ENCODE assay signal across 11 cellular contexts in the genomic region with DNA sequence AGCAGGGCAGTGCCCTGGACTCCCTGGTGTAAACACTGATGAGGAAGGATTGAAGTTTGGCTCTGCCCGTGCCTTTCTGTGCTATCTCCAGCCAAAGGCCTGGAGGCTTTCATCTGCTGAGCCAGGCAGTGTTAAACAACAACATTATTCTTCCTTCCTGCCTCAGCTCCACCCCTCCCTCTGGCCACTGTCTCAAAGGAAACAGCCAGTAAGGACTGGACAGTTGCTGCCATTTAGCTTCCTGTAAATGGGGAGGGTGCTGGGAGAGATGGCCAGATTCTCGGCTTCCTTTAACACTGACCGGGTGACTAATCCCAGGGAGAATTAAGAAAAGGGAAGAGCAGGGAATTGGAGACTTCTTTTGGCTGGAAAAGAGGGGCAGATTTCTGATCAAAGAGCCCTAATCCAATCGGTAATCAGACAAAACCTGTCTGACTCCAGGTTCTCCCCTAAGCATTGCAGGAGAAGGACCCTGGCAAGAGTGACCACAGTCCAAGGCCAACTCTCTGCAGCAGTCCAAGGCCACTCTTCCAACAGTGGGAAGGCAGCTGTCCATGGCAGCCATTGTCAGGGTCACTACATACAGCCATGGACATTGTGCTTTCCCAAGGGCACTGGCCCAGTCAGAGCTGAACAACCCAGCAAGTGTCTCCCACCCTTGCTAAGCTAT. TPM values are rescaled to one million over a fixed set of nuclear protein-coding genes. Genes with fewer than 3 reads are reported as not detected.
DNase-seq lines count a peak whose midpoint lies in the region; ATAC-seq and TF ChIP-seq lines count a peak whose summit lies in the region.
"Had no signal": no experiment of that assay in that cellular context is flagged by ENCODE, and none has a peak within 500 bp of the region (broad histone marks: within the 10 kb centered on the region; RNA-seq: fewer than 3 reads in every experiment).

No MANE protein-coding gene starts in this region.

- H4K20me1 ChIP-seq in PC-3 (ENCODE audit: low read length) (no peaks in the 10 kb centered on the region), hepatocyte (ENCODE audit: insufficient read depth, poor library complexity, severe bottlenecking) (no peaks in the 10 kb centered on the region)

- peak overlapping the region; percentile 14; the same call in 1 of the 2 replicates for H3K4me2 ChIP-seq in PC-3 (ENCODE audit: low read length)
- no peak overlapping the region for H3K4me2 ChIP-seq in hepatocyte

- ATAC-seq in PC-3 = peak; percentile 28
- ATAC-seq in right lobe of liver = peak; percentile 65 to 86 (median 74)
- ATAC-seq in HG02938 (IDR thresholded peaks at IDR 0.05; ENCODE audit: unreplicated experiment) = no peak

- no TSS peak for BruUV-seq in PC-3 (replicated peaks; lab: Mats Ljungman, UMichigan)

- TF ChIP-seq CTCF in PC-3 (conservative IDR thresholded peaks at IDR 0.05; ENCODE audit: low read depth, low read length) (no peak), right lobe of liver (IDR thresholded peaks at IDR 0.05) (no peak), hepatocyte (IDR thresholded peaks at IDR 0.05; ENCODE audit: poor library complexity) (no peak)

- peak overlapping the region; percentile 57 for H2AFZ ChIP-seq in PC-3 (ENCODE audit: low read length)
- no peak overlapping the region for H2AFZ ChIP-seq in hepatocyte

- DNase-seq in PC-3 = peak; percentile 63
- DNase-seq in epithelial cell of prostate (ENCODE audit: low read depth, low spot score) = no peak
- DNase-seq in right lobe of liver = no peak
- DNase-seq in HEK293T (ENCODE audit: extremely low spot score) = no peak
- no peak for DNase-seq in stimulated activated CD4-positive, alpha-beta T cell treated with anti-CD3 and anti-CD28 coated beads, Interleukin-4, amount 100 ng/mL, for 1 hour
- no peak for DNase-seq in hepatocyte (ENCODE audit: low spot score)
- DNase-seq: activated CD8-positive, alpha-beta memory T cell treated with anti-CD3 and anti-CD28 coated beads for 24 hours; H7; stimulated activated naive CD4-positive, alpha-beta T cell treated with Interleukin-2 at 50 U/mL for 16 hours had no signal

- peaks cover 8% of the 10 kb centered on the region for H3F3A ChIP-seq in PC-3 (ENCODE audit: low read length, unreplicated experiment)

- H3K9me3 ChIP-seq in PC-3 (ENCODE audit: low read length) = no peaks in the 10 kb centered on the region
- H3K9me3 ChIP-seq in right lobe of liver = no peaks in the 10 kb centered on the region
- H3K9me3 ChIP-seq in hepatocyte (ENCODE audit: low read depth) = no peaks in the 10 kb centered on the region

- H3K79me2 ChIP-seq in PC-3 (ENCODE audit: low read length) (no peaks in the 10 kb centered on the region), hepatocyte (no peaks in the 10 kb centered on the region)

- H3K27me3 ChIP-seq in PC-3 (ENCODE audit: low read length) (no peaks in the 10 kb centered on the region), right lobe of liver (no peaks in the 10 kb centered on the region), hepatocyte (no peaks in the 10 kb centered on the region)

- no peak overlapping the region; the same call in 1 of the 2 replicates for H3K9ac ChIP-seq in PC-3 (ENCODE audit: low read length)

- intact Hi-C loops in PC-3 (cut with micrococcal nuclease) (no loop called here), right lobe of liver (cut with DNase I) (no loop called here)

- no peaks in the 10 kb centered on the region for H3K36me3 ChIP-seq in PC-3 (ENCODE audit: low read depth, low read length)
- no peaks in the 10 kb centered on the region for H3K36me3 ChIP-seq in right lobe of liver
- H3K36me3 ChIP-seq in hepatocyte (replicated peaks; ENCODE audit: insufficient read depth, low read depth) = no peaks in the 10 kb centered on the region

- CTCF ChIA-PET in PC-3 (lab: Charles Lee) (no interaction called here), HEK293T (lab: Yijun Ruan, JAX) (no interaction called here)

- H3K27ac ChIP-seq in PC-3 (ENCODE audit: low read length) (peak overlapping the region; percentile 43), epithelial cell of prostate (peak overlapping the region; percentile 83), right lobe of liver (no peak overlapping the region), temporal lobe (ENCODE audit: low read depth, low read length) (peak overlapping the region; percentile 47), hepatocyte (no peak overlapping the region)

- H3K9me2 ChIP-seq in PC-3 (replicated peaks; ENCODE audit: low read length) = no peaks in the 10 kb centered on the region
- no peaks in the 10 kb centered on the region for H3K9me2 ChIP-seq in hepatocyte (replicated peaks; ENCODE audit: insufficient read depth)

- POLR2A ChIA-PET in PC-3 (lab: Charles Lee; ENCODE audit: unreplicated experiment) (no interaction called here), HEK293T (lab: Yijun Ruan, JAX) (no interaction called here)

- H3K4me3 ChIP-seq in PC-3 (ENCODE audit: low read length) = no peak overlapping the region
- no peak overlapping the region for H3K4me3 ChIP-seq in right lobe of liver
- no peak overlapping the region for H3K4me3 ChIP-seq in hepatocyte

- WGBS in right lobe of liver (ENCODE audit: insufficient coverage, low coverage, low lambda C conversion rate, missing lambda C conversion rate) = 58% methylated on average over 4 of the region's 4 CpGs
- WGBS in hepatocyte (ENCODE audit: low lambda C conversion rate, missing lambda C conversion rate) = 64% methylated on average over 4 of the region's 4 CpGs

- H3K4me1 ChIP-seq in PC-3 (ENCODE audit: insufficient read depth, low read length) (peaks cover 73% of the 10 kb centered on the region), right lobe of liver (no peaks in the 10 kb centered on the region), hepatocyte (ENCODE audit: insufficient read depth) (no peaks in the 10 kb centered on the region)

- TF ChIP-seq POLR2A in right lobe of liver (IDR thresholded peaks at IDR 0.05) = no peak

TF ChIP-seq in HEK293T, 16 proteins besides CTCF, POLR2A, EP300 and RAD21:
- TF ChIP-seq BHLHE40 (IDR thresholded peaks at IDR 0.05; ENCODE audit: borderline replicate concordance) (no peak), NFRKB (IDR thresholded peaks at IDR 0.05) (no peak), HDGF (IDR thresholded peaks at IDR 0.05; ENCODE audit: borderline replicate concordance) (no peak), CTBP1 (IDR thresholded peaks at IDR 0.05; ENCODE audit: borderline replicate concordance) (no peak), SUZ12 (IDR thresholded peaks at IDR 0.05) (no peak), TARDBP (IDR thresholded peaks at IDR 0.05) (no peak), FOXK2 (IDR thresholded peaks at IDR 0.05) (no peak), FOXA1 (IDR thresholded peaks at IDR 0.05) (no peak), LEF1 (IDR thresholded peaks at IDR 0.05; ENCODE audit: borderline replicate concordance) (no peak), ARNT (IDR thresholded peaks at IDR 0.05) (no peak), L3MBTL2 (conservative IDR thresholded peaks at IDR 0.05) (no peak)
- TF ChIP-seq, protein P1, sequence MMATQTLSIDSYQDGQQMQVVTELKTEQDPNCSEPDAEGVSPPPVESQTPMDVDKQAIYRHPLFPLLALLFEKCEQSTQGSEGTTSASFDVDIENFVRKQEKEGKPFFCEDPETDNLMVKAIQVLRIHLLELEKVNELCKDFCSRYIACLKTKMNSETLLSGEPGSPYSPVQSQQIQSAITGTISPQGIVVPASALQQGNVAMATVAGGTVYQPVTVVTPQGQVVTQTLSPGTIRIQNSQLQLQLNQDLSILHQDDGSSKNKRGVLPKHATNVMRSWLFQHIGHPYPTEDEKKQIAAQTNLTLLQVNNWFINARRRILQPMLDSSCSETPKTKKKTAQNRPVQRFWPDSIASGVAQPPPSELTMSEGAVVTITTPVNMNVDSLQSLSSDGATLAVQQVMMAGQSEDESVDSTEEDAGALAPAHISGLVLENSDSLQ (IDR thresholded peaks at IDR 0.05) = no peak
TF ChIP-seq in HEK293T: peak in this region for 0.

RNA-seq across cellular contexts. Expression of a gene that starts 19.6 kb away (rescaled TPM):
- 82.6 and 104 TPM in 2 replicates for total RNA-seq in PC-3 (2014; rRNA removed)
- total RNA-seq in right lobe of liver = not detected
- total RNA-seq in temporal lobe = not detected
- 1.5 and 2.8 TPM in 2 replicates for total RNA-seq in hepatocyte
- 0.32 and 1.7 TPM in 2 replicates for polyA plus RNA-seq in hepatocyte
- total RNA-seq: H7 had no signal

Comparison
In these comparisons a context has a peak if more than half of its experiments do, and no peak if none do; other contexts are left out.
1. H3K27ac ChIP-seq: peak in PC-3 (single experiment), epithelial cell of prostate (single experiment) and temporal lobe (single experiment); none in right lobe of liver (0 of 3) and hepatocyte (single experiment).
2. RNA of a gene that starts 19.6 kb away (total RNA-seq): 82.6 to 104 TPM in PC-3; 1.5 to 2.8 TPM in hepatocyte, not detected in right lobe of liver and not detected in temporal lobe (single experiment); every median in the first group is over 10 times any median in the second.